10 cellular contexts compared by ENCODE assay signal in genomic region chr3:12394516-12395271, GRCh38.
DNase-seq lines count a peak whose midpoint lies in the region; ATAC-seq and TF ChIP-seq lines count a peak whose summit lies in the region.
"Had no signal": no experiment of that assay in that cellular context is flagged by ENCODE, and none has a peak within 500 bp of the region (broad histone marks: within the 10 kb centered on the region; RNA-seq: fewer than 3 reads in every experiment).

No MANE protein-coding gene starts in this region.

- H3K4me3 ChIP-seq in breast epithelium (no peak overlapping the region), upper lobe of right lung (no peak overlapping the region), spleen (peak overlapping the region in 1 of 8 donors; percentile 32)
- H3K4me3 ChIP-seq: psoas muscle had no signal

- H3K4me3 Mint-ChIP-seq in MCF 10A (ENCODE audit: unreplicated experiment): no peak overlapping the region

- H3K9me3 ChIP-seq in breast epithelium (no peaks in the 10 kb centered on the region), upper lobe of right lung (no peaks in the 10 kb centered on the region), spleen (no peaks in the 10 kb centered on the region)
- H3K9me3 ChIP-seq: psoas muscle had no signal

- H3K36me3 ChIP-seq in breast epithelium (no peaks in the 10 kb centered on the region), upper lobe of right lung (no peaks in the 10 kb centered on the region), spleen (no peaks in the 10 kb centered on the region)

- POLR2A ChIA-PET in MCF 10A (lab: Yijun Ruan, JAX): interaction anchor here (1.0 to 1.4 kb wide), 3 partner anchors 11 to 85 kb away, joined by 3 to 4 read pairs (median 4); no protein-coding TSS in a partner anchor

- H3K4me1 Mint-ChIP-seq in MCF 10A (ENCODE audit: insufficient read depth, unreplicated experiment): peaks cover 5% of the 10 kb centered on the region

- TSS peak; percentile 92 for BruUV-seq in MCF 10A (replicated peaks; lab: Mats Ljungman, UMichigan)

- intact Hi-C loops in MCF 10A (cut with micrococcal nuclease): no loop called here
- intact Hi-C loops in breast epithelium (cut with DNase I; ENCODE audit: low total_unique reads): no loop called here
- intact Hi-C loops in upper lobe of right lung (cut with DNase I): no loop called here
- intact Hi-C loops in spleen (cut with DNase I; ENCODE audit: low total_unique reads): no loop called here

- TF ChIP-seq POLR2A in breast epithelium (IDR thresholded peaks at IDR 0.05) (no peak), spleen (IDR thresholded peaks at IDR 0.05) (no peak)

- WGBS in spleen, 5 donors: 73 to 86% (median 84%) methylated on average over 4 of the region's 4 CpGs

- H3K27me3 ChIP-seq in breast epithelium (no peaks in the 10 kb centered on the region), upper lobe of right lung (no peaks in the 10 kb centered on the region), spleen (replicated peaks in 1 of 7) (no peaks in the 10 kb centered on the region)

- DNase-seq in MCF 10A (ENCODE audit: unreplicated experiment): no peak
- no peak for DNase-seq in breast epithelium (ENCODE audit: low spot score in 2 of 2)
- peak; percentile 56 for DNase-seq in OCI-M1 (lab: John Stamatoyannopoulos, UW)
- no peak for DNase-seq in upper lobe of right lung
- DNase-seq in NCI-H226: no peak
- DNase-seq in spleen: no peak
- DNase-seq in DMS153 treated with DMSO at 0.1 percent for 48 hours (lab: John Stamatoyannopoulos, UW; ENCODE audit: unreplicated experiment): no peak
- DNase-seq: psoas muscle had no signal

- no peaks in the 10 kb centered on the region for H3K27me3 Mint-ChIP-seq in MCF 10A (ENCODE audit: insufficient read depth, unreplicated experiment)

- TF ChIP-seq CTCF in MCF 10A (IDR thresholded peaks at IDR 0.05; ENCODE audit: unreplicated experiment) (no peak), breast epithelium (IDR thresholded peaks at IDR 0.05) (no peak), upper lobe of right lung (IDR thresholded peaks at IDR 0.05) (no peak), spleen (IDR thresholded peaks at IDR 0.05 in 8 of 11, conservative IDR thresholded peaks at IDR 0.05 in 3 of 11) (no peak)

- H3K4me1 ChIP-seq in breast epithelium (no peaks in the 10 kb centered on the region), upper lobe of right lung (peaks cover 12% of the 10 kb centered on the region), spleen (peaks cover 0 to 40% (median 17%) of the 10 kb centered on the region in 6 donors)

- H3K27ac Mint-ChIP-seq in MCF 10A (ENCODE audit: low read depth, unreplicated experiment): no peak overlapping the region

- no peaks in the 10 kb centered on the region for H3K9me3 Mint-ChIP-seq in MCF 10A (ENCODE audit: unreplicated experiment)

- H3K36me3 Mint-ChIP-seq in MCF 10A (ENCODE audit: insufficient read depth, unreplicated experiment): peaks cover under 1% of the 10 kb centered on the region

- no peak overlapping the region for H3K27ac ChIP-seq in breast epithelium
- H3K27ac ChIP-seq in upper lobe of right lung: peak overlapping the region; percentile 32
- peak overlapping the region in 4 of 8 donors; percentile 3 to 48 (median 27) for H3K27ac ChIP-seq in spleen
- H3K27ac ChIP-seq: C4-2B, psoas muscle had no signal

- CTCF ChIA-PET in MCF 10A (lab: Yijun Ruan, JAX): interaction anchor here (0.6 kb wide), 1 partner anchor 275 kb away, joined by 4 read pairs; no protein-coding TSS in a partner anchor

- ATAC-seq in HG02798 (IDR thresholded peaks at IDR 0.05; ENCODE audit: poor library complexity, unreplicated experiment) (peak; percentile 14), upper lobe of right lung (no peak)
